32 cellular contexts compared by ENCODE assay signal in the genomic region with DNA sequence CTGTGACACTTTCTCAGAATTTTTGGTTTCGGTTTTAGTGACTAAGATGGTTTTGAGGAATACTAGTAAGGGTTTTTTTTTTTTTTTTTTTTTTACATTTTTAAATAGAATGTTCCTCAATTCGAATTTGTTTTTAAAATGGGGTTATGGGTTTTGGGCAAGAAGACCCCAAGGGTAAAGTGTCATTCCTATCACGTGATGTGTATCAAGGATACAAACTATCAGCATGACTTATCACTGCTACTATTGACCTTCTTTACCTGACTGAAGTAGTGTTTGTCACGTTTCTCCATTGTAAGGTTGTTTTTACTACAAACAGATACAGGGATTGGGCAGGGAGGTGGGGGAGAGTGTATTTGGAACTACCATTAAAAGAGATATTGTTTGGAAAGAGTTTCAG.
"Had no signal": no experiment of that assay in that cellular context is flagged by ENCODE, and none has a peak within 500 bp of the region (broad histone marks: within the 10 kb centered on the region; RNA-seq: fewer than 3 reads in every experiment).

No MANE protein-coding gene starts in this region.

- H3K4me1 ChIP-seq: parathyroid adenoma, psoas muscle, spleen, suprapubic skin, testis, transverse colon, upper lobe of right lung, uterus had no signal

- H3K4me3 Mint-ChIP-seq: naive thymus-derived CD8-positive, alpha-beta T cell; natural killer cell treated with Interleukin-12 subunit alpha and Interleukin-12 subunit beta and Interleukin-15 and Interleukin-18, amount 100 ng/mL, for 72 hours; nephron progenitor cell; neural crest cell; stimulated activated memory B cell treated with anti-CD40 and anti-IgM and Interleukin-4, amounts not matched to agents 10 μg/mL and 1 μg/mL and 100 μg/mL, for 72 hours; stimulated activated naive CD8-positive, alpha-beta T cell treated with anti-CD3 and anti-CD28 coated beads, Interleukin-15, amount 100 ng/mL, for 72 hours; type B pancreatic cell had no signal

- H3K36me3 ChIP-seq: neutrophil, ovary, spleen, suprapubic skin, tibial artery, transverse colon, upper lobe of right lung, uterus had no signal

- ATAC-seq: naive thymus-derived CD8-positive, alpha-beta T cell; natural killer cell treated with Interleukin-12 subunit alpha and Interleukin-12 subunit beta and Interleukin-15 and Interleukin-18, amount 100 ng/mL, for 72 hours; psoas muscle; right cardiac atrium; sciatic nerve; stimulated activated memory B cell treated with anti-CD40 and anti-IgM and Interleukin-4, amounts not matched to agents 10 μg/mL and 1 μg/mL and 100 μg/mL, for 72 hours; stimulated activated naive CD8-positive, alpha-beta T cell treated with anti-CD3 and anti-CD28 coated beads, Interleukin-15, amount 100 ng/mL, for 72 hours; stimulated activated naive CD8-positive, alpha-beta T cell treated with anti-CD3 and anti-CD28 coated beads, Interleukin-15, Interleukin-2, amounts not matched to agents 100 U/mL and 50 U/mL, for 24 hours; upper lobe of right lung had no signal

- H3K27ac ChIP-seq: neutrophil, ovary, parathyroid adenoma, psoas muscle, skin epidermis, spleen, suprapubic skin, testis, tibial artery, transverse colon, upper lobe of right lung, uterus had no signal

- H3K4me3 ChIP-seq: ovary, psoas muscle, skin epidermis, smooth muscle cell, spleen, suprapubic skin, testis, tibial artery, transverse colon, upper lobe of right lung, uterus had no signal

- H2AFZ ChIP-seq: parathyroid adenoma had no signal

- H3K9ac ChIP-seq: parathyroid adenoma had no signal

- H3K4me2 ChIP-seq: smooth muscle cell had no signal

- H3K9me3 ChIP-seq: neutrophil, ovary, psoas muscle, suprapubic skin, testis, tibial artery, transverse colon, upper lobe of right lung, uterus had no signal

- H3K4me1 Mint-ChIP-seq: naive thymus-derived CD8-positive, alpha-beta T cell; stimulated activated naive CD8-positive, alpha-beta T cell treated with anti-CD3 and anti-CD28 coated beads, Interleukin-15, amount 100 ng/mL, for 72 hours had no signal

- H3K27ac Mint-ChIP-seq: naive thymus-derived CD8-positive, alpha-beta T cell; natural killer cell treated with Interleukin-12 subunit alpha and Interleukin-12 subunit beta and Interleukin-15 and Interleukin-18, amount 100 ng/mL, for 72 hours; nephron progenitor cell; progenitor cell of endocrine pancreas; stimulated activated memory B cell treated with anti-CD40 and anti-IgM and Interleukin-4, amounts not matched to agents 10 μg/mL and 1 μg/mL and 100 μg/mL, for 72 hours; stimulated activated naive CD8-positive, alpha-beta T cell treated with anti-CD3 and anti-CD28 coated beads, Interleukin-15, amount 100 ng/mL, for 72 hours; type B pancreatic cell had no signal

- H3K9me3 Mint-ChIP-seq: nephron progenitor cell; stimulated activated memory B cell treated with anti-CD40 and anti-IgM and Interleukin-4, amounts not matched to agents 10 μg/mL and 1 μg/mL and 100 μg/mL, for 72 hours; type B pancreatic cell had no signal

- H3K27me3 Mint-ChIP-seq: naive thymus-derived CD8-positive, alpha-beta T cell; natural killer cell treated with Interleukin-12 subunit alpha and Interleukin-12 subunit beta and Interleukin-15 and Interleukin-18, amount 100 ng/mL, for 72 hours; progenitor cell of endocrine pancreas; stimulated activated memory B cell treated with anti-CD40 and anti-IgM and Interleukin-4, amounts not matched to agents 10 μg/mL and 1 μg/mL and 100 μg/mL, for 72 hours; stimulated activated naive CD8-positive, alpha-beta T cell treated with anti-CD3 and anti-CD28 coated beads, Interleukin-15, amount 100 ng/mL, for 72 hours; type B pancreatic cell had no signal

- H3K27me3 ChIP-seq: neutrophil, ovary, spleen, suprapubic skin, testis, tibial artery, transverse colon, upper lobe of right lung, uterus had no signal

- DNase-seq: naive thymus-derived CD8-positive, alpha-beta T cell; nephron progenitor cell; nucleus accumbens; ovary; psoas muscle; right cardiac atrium; spleen; stimulated activated CD4-positive, alpha-beta T cell treated with anti-CD3 and anti-CD28 coated beads, Interleukin-12 subunit alpha, Interleukin-12 subunit beta, amount 100 ng/mL, for 4 hours; stimulated activated CD4-positive, alpha-beta T cell treated with anti-CD3 and anti-CD28 coated beads, Interleukin-1b, Interleukin-23, amount 100 ng/mL, for 48 hours; stimulated activated CD4-positive, alpha-beta T cell treated with anti-CD3 and anti-CD28 coated beads, Interleukin-4, amount 100 ng/mL, for 1 hour; stimulated activated CD4-positive, alpha-beta T cell treated with anti-CD3 and anti-CD28 coated beads, Interleukin-4, amount 100 ng/mL, for 4 hours; stimulated activated CD8-positive, alpha-beta memory T cell treated with anti-CD3 and anti-CD28 coated beads, Interleukin-4, amount 100 ng/mL, for 48 hours; stimulated activated naive CD4-positive, alpha-beta T cell; stimulated activated naive CD8-positive, alpha-beta T cell treated with anti-CD3 and anti-CD28 coated beads, Interleukin-15, amount 100 ng/mL, for 72 hours; stimulated activated naive CD8-positive, alpha-beta T cell treated with anti-CD3 and anti-CD28 coated beads, Interleukin-15, Interleukin-2, amounts not matched to agents 100 U/mL and 50 U/mL, for 24 hours; substantia nigra; testis; tibial artery; transverse colon; uterus had no signal

- H3K79me2 ChIP-seq: parathyroid adenoma had no signal

- H3K36me3 Mint-ChIP-seq: naive thymus-derived CD8-positive, alpha-beta T cell; stimulated activated memory B cell treated with anti-CD40 and anti-IgM and Interleukin-4, amounts not matched to agents 10 μg/mL and 1 μg/mL and 100 μg/mL, for 72 hours; type B pancreatic cell had no signal
